13 cellular contexts compared by ENCODE assay signal in genomic region chr1:236009857-236010256, GRCh38. TPM values are rescaled to one million over a fixed set of nuclear protein-coding genes. Genes with fewer than 3 reads are reported as not detected.
DNase-seq lines count a peak whose midpoint lies in the region; ATAC-seq, FAIRE-seq and TF ChIP-seq lines count a peak whose summit lies in the region.
"Had no signal": no experiment of that assay in that cellular context is flagged by ENCODE, and none has a peak within 500 bp of the region (broad histone marks: within the 10 kb centered on the region; RNA-seq: fewer than 3 reads in every experiment).

No MANE protein-coding gene starts in this region.

- no peak overlapping the region for H4K5ac ChIP-seq in H9 (ENCODE audit: insufficient read length, low read depth, low read length)

- CTCF ChIA-PET in PC-3 (lab: Charles Lee) = no interaction called here

- H3K9me2 ChIP-seq in PC-3 (replicated peaks; ENCODE audit: low read length) = no peaks in the 10 kb centered on the region

- H3K18ac ChIP-seq in mesenchymal stem cell (ENCODE audit: low read depth in 1 of 2, low read length in 2 of 2) (no peak overlapping the region), H9 (ENCODE audit: insufficient read length, low read depth, low read length) (no peak overlapping the region)

- no peak overlapping the region for H2BK12ac ChIP-seq in mesenchymal stem cell (ENCODE audit: low read length in 2 of 2)
- no peak overlapping the region for H2BK12ac ChIP-seq in H9 (ENCODE audit: insufficient read length, low read depth, low read length)

- H3K4me1 ChIP-seq in PC-3 (ENCODE audit: insufficient read depth, low read length) (peaks cover 15% of the 10 kb centered on the region), mesenchymal stem cell (ENCODE audit: control insufficient read depth, insufficient read depth, low read depth, low read length) (no peaks in the 10 kb centered on the region), tibial artery (peaks cover 0 to 14% (median 0%) of the 10 kb centered on the region in 4 donors), H9 (ENCODE audit: insufficient read depth, low read length) (no peaks in the 10 kb centered on the region)
- H3K4me1 ChIP-seq: SJSA1 had no signal

- no peaks in the 10 kb centered on the region for H3K79me2 ChIP-seq in PC-3 (ENCODE audit: low read length)
- no peaks in the 10 kb centered on the region for H3K79me2 ChIP-seq in H9 (ENCODE audit: insufficient read depth, low read length)

- POLR2A ChIA-PET in PC-3 (lab: Charles Lee; ENCODE audit: unreplicated experiment) = no interaction called here

- no peak overlapping the region for H3K14ac ChIP-seq in mesenchymal stem cell (ENCODE audit: low read length in 2 of 2)
- no peak overlapping the region for H3K14ac ChIP-seq in H9 (ENCODE audit: insufficient read depth, low read length)

- peak; percentile 84 for DNase-seq in PC-3
- peak; percentile 68 for DNase-seq in epithelial cell of esophagus (ENCODE audit: low read depth)
- peak; percentile 80 for DNase-seq in mesenchymal stem cell
- no peak for DNase-seq in tibial artery
- DNase-seq in urothelium cell line (ENCODE audit: low spot score) = no peak
- DNase-seq in H9 = no peak
- DNase-seq in NCI-H2196 (lab: John Stamatoyannopoulos, UW; ENCODE audit: unreplicated experiment) = no peak
- DNase-seq: activated CD4-positive, alpha-beta memory T cell treated with anti-CD3 and anti-CD28 coated beads for 36 hours; activated naive CD8-positive, alpha-beta T cell treated with anti-CD3 and anti-CD28 coated beads, Interleukin-2, amount 10 ng/mL, durations not matched to agents 7 days and 5 days; NCI-H2171 treated with DMSO at 0.1 percent for 48 hours had no signal

- H3K56ac ChIP-seq in H9 (ENCODE audit: insufficient read length, low read depth, low read length) = no peak overlapping the region

- no peaks in the 10 kb centered on the region for H3K27me3 Mint-ChIP-seq in H9 (ENCODE audit: low read depth)
- H3K27me3 Mint-ChIP-seq: activated CD4-positive, alpha-beta memory T cell treated with anti-CD3 and anti-CD28 coated beads for 36 hours had no signal

- no peak overlapping the region for H3T11ph ChIP-seq in H9 (ENCODE audit: low read length)

- H2BK15ac ChIP-seq in mesenchymal stem cell (ENCODE audit: low read depth, poor library complexity, severe bottlenecking) (no peak overlapping the region), H9 (ENCODE audit: low read depth, low read length) (no peak overlapping the region)

- BruUV-seq in PC-3 (replicated peaks; lab: Mats Ljungman, UMichigan) = no TSS peak

- H4K91ac ChIP-seq in mesenchymal stem cell (ENCODE audit: low read length) (no peak overlapping the region), H9 (ENCODE audit: insufficient read length, low read depth, low read length) (no peak overlapping the region)

- H3K4ac ChIP-seq in mesenchymal stem cell (ENCODE audit: low read depth in 1 of 2, low read length in 2 of 2) (no peak overlapping the region), H9 (ENCODE audit: low read depth, low read length) (no peak overlapping the region)

- peak overlapping the region; percentile 88 for H3K27ac ChIP-seq in PC-3 (ENCODE audit: low read length)
- H3K27ac ChIP-seq in mesenchymal stem cell (ENCODE audit: low read length, poor library complexity, severe bottlenecking) = no peak overlapping the region
- H3K27ac ChIP-seq in tibial artery = peak overlapping the region; percentile 28 to 38
- no peak overlapping the region for H3K27ac ChIP-seq in H9 (ENCODE audit: insufficient read length, low read depth, low read length)
- H3K27ac ChIP-seq: SJSA1 had no signal

- no peaks in the 10 kb centered on the region for H3K36me3 ChIP-seq in PC-3 (ENCODE audit: low read depth, low read length)
- H3K36me3 ChIP-seq in mesenchymal stem cell (ENCODE audit: control insufficient read depth in 1 of 2, insufficient read depth in 2 of 2, low read depth in 1 of 2, low read length in 2 of 2) = peaks cover 3 to 52% of the 10 kb centered on the region in 2 experiments
- peaks cover 57 to 82% (median 74%) of the 10 kb centered on the region in 3 donors for H3K36me3 ChIP-seq in tibial artery

- H3F3A ChIP-seq in PC-3 (ENCODE audit: low read length, unreplicated experiment) = no peaks in the 10 kb centered on the region

- H2AFZ ChIP-seq in PC-3 (ENCODE audit: low read length) = no peak overlapping the region
- H2AFZ ChIP-seq in mesenchymal stem cell (ENCODE audit: low read depth, low read length) = no peak overlapping the region
- no peak overlapping the region for H2AFZ ChIP-seq in H9 (ENCODE audit: low read length)

- H2AK5ac ChIP-seq in mesenchymal stem cell (ENCODE audit: low read length, severe bottlenecking) (no peak overlapping the region), H9 (ENCODE audit: insufficient read length, low read length) (no peak overlapping the region)

- H3K27me3 ChIP-seq in PC-3 (ENCODE audit: low read length) (no peaks in the 10 kb centered on the region), mesenchymal stem cell (ENCODE audit: control insufficient read depth in 1 of 2, insufficient read depth in 1 of 2, low read length in 2 of 2) (no peaks in the 10 kb centered on the region), tibial artery (no peaks in the 10 kb centered on the region), H9 (ENCODE audit: insufficient read depth, low read length) (no peaks in the 10 kb centered on the region)
- H3K27me3 ChIP-seq: SJSA1 had no signal

- H3K4me2 ChIP-seq in PC-3 (ENCODE audit: low read length) (peak overlapping the region; percentile 53), mesenchymal stem cell (ENCODE audit: low read length, poor library complexity, severe bottlenecking) (no peak overlapping the region), H9 (ENCODE audit: insufficient read depth, insufficient read length, low read length) (no peak overlapping the region)

- FAIRE-seq in urothelium cell line (lab: Jason Lieb, UNC) = no peak
- FAIRE-seq: K562 had no signal

- intact Hi-C loops in PC-3 (cut with micrococcal nuclease) = no loop called here
- intact Hi-C loops in tibial artery (cut with DNase I; ENCODE audit: low total_unique reads) = no loop called here

- peaks cover 0 to 2% (median 0%) of the 10 kb centered on the region in 3 experiments; a peak in 1 of 7 replicates for H3K36me3 Mint-ChIP-seq in H9 (ENCODE audit: insufficient read depth in 1 of 3, low read depth in 3 of 3)
- H3K36me3 Mint-ChIP-seq: activated CD4-positive, alpha-beta memory T cell treated with anti-CD3 and anti-CD28 coated beads for 36 hours; activated naive CD8-positive, alpha-beta T cell treated with anti-CD3 and anti-CD28 coated beads, Interleukin-2, amount 10 ng/mL, durations not matched to agents 7 days and 5 days had no signal

- no peak overlapping the region for H2BK20ac ChIP-seq in H9 (ENCODE audit: low read depth, low read length, poor library complexity, severe bottlenecking)

- H3K9ac ChIP-seq in PC-3 (ENCODE audit: low read length) (peak overlapping the region; percentile 55), mesenchymal stem cell (ENCODE audit: low read length) (peak overlapping the region; percentile 65), H9 (ENCODE audit: extremely low read depth, insufficient read length, low read length) (no peak overlapping the region)

- H3K4me3 ChIP-seq in PC-3 (ENCODE audit: low read length) = no peak overlapping the region
- no peak overlapping the region for H3K4me3 ChIP-seq in epithelial cell of esophagus (ENCODE audit: low read length)
- peak overlapping the region in 1 of 2 experiments; percentile 48 for H3K4me3 ChIP-seq in mesenchymal stem cell (ENCODE audit: insufficient read depth in 1 of 2, low read depth in 1 of 2, low read length in 2 of 2)
- H3K4me3 ChIP-seq in tibial artery = no peak overlapping the region
- H3K4me3 ChIP-seq: K562, SJSA1 had no signal

- H4K20me1 ChIP-seq in PC-3 (ENCODE audit: low read length) (no peaks in the 10 kb centered on the region), H9 (ENCODE audit: control insufficient read depth, insufficient read depth, insufficient read length) (no peaks in the 10 kb centered on the region)

- no peaks in the 10 kb centered on the region for H3K4me1 Mint-ChIP-seq in H9

- H3K23ac ChIP-seq in mesenchymal stem cell (ENCODE audit: low read length in 2 of 2) (no peak overlapping the region), H9 (ENCODE audit: insufficient read length, low read depth, low read length) (no peak overlapping the region)

- H3K23me2 ChIP-seq in H9 (ENCODE audit: insufficient read length, low read depth, low read length, poor library complexity, severe bottlenecking) = no peaks in the 10 kb centered on the region

- H3K9me3 ChIP-seq in PC-3 (ENCODE audit: low read length) (no peaks in the 10 kb centered on the region), mesenchymal stem cell (ENCODE audit: control insufficient read depth, low read length) (no peaks in the 10 kb centered on the region), tibial artery (no peaks in the 10 kb centered on the region), H9 (ENCODE audit: control insufficient read depth, low read depth, low read length) (no peaks in the 10 kb centered on the region)
- H3K9me3 ChIP-seq: SJSA1 had no signal

- H4K8ac ChIP-seq in mesenchymal stem cell (ENCODE audit: low read length) = no peak overlapping the region
- H4K8ac ChIP-seq in H9 (replicated peaks; ENCODE audit: insufficient read length, low read depth, low read length) = no peak overlapping the region

- ATAC-seq in PC-3 (peak; percentile 91), HG03342 (IDR thresholded peaks at IDR 0.05; ENCODE audit: unreplicated experiment) (no peak)
- ATAC-seq: K562 had no signal

- no peak overlapping the region for H3K4me3 Mint-ChIP-seq in H9
- H3K4me3 Mint-ChIP-seq: activated CD4-positive, alpha-beta memory T cell treated with anti-CD3 and anti-CD28 coated beads for 36 hours; activated naive CD8-positive, alpha-beta T cell treated with anti-CD3 and anti-CD28 coated beads, Interleukin-2, amount 10 ng/mL, durations not matched to agents 7 days and 5 days had no signal

- H3K27ac Mint-ChIP-seq in H9 = no peak overlapping the region
- H3K27ac Mint-ChIP-seq: activated CD4-positive, alpha-beta memory T cell treated with anti-CD3 and anti-CD28 coated beads for 36 hours; activated naive CD8-positive, alpha-beta T cell treated with anti-CD3 and anti-CD28 coated beads, Interleukin-2, amount 10 ng/mL, durations not matched to agents 7 days and 5 days had no signal

- no peak overlapping the region for H2BK5ac ChIP-seq in mesenchymal stem cell (ENCODE audit: low read depth, low read length, poor library complexity, severe bottlenecking)
- H2BK5ac ChIP-seq in H9 (ENCODE audit: insufficient read length, low read length) = no peak overlapping the region

- TF ChIP-seq CTCF in PC-3 (conservative IDR thresholded peaks at IDR 0.05; ENCODE audit: low read depth, low read length) (no peak), epithelial cell of esophagus (IDR thresholded peaks at IDR 0.05; ENCODE audit: insufficient read depth, low read depth, low read length, missing control alignments) (no peak), tibial artery (IDR thresholded peaks at IDR 0.05) (no peak), H9 (conservative IDR thresholded peaks at IDR 0.05) (no peak)

- H2BK120ac ChIP-seq in mesenchymal stem cell (ENCODE audit: low read depth, low read length) (no peak overlapping the region), H9 (ENCODE audit: low read depth, low read length, poor library complexity, severe bottlenecking) (no peak overlapping the region)

- WGBS in mesenchymal stem cell = no CpG with 5 or more reads among the region's 2 CpGs
- WGBS in H9 (ENCODE audit: extremely low coverage, insufficient read length, low lambda C conversion rate) = no CpG with 5 or more reads among the region's 2 CpGs

- no peaks in the 10 kb centered on the region for H3K9me3 Mint-ChIP-seq in H9
- H3K9me3 Mint-ChIP-seq: activated CD4-positive, alpha-beta memory T cell treated with anti-CD3 and anti-CD28 coated beads for 36 hours; activated naive CD8-positive, alpha-beta T cell treated with anti-CD3 and anti-CD28 coated beads, Interleukin-2, amount 10 ng/mL, durations not matched to agents 7 days and 5 days had no signal

- H3K79me1 ChIP-seq in mesenchymal stem cell (replicated peaks; ENCODE audit: low read length, poor library complexity, severe bottlenecking) (no peaks in the 10 kb centered on the region), H9 (ENCODE audit: insufficient read depth, low read depth, low read length, poor library complexity, severe bottlenecking) (no peaks in the 10 kb centered on the region)

RNA-seq across cellular contexts. Expression of gene NID1, which starts 55.0 kb away (rescaled TPM):
- 11.1 and 13.1 TPM in 2 replicates for total RNA-seq in PC-3 (2014; rRNA removed)
- polyA plus RNA-seq in mesenchymal stem cell (2013, experiment 1 of 2) = 276 TPM
- polyA plus RNA-seq in mesenchymal stem cell (2013, experiment 2 of 2) = 262 TPM
- 28.2 and 28.5 TPM in 2 replicates for total RNA-seq in H9 (2021)
- polyA plus RNA-seq: K562 had no signal

Comparison
In these comparisons a context has a peak if more than half of its experiments do, and no peak if none do; other contexts are left out.
1. DNase-seq: peak in PC-3 (single experiment), epithelial cell of esophagus (single experiment) and mesenchymal stem cell (single experiment); none in tibial artery (0 of 2), urothelium cell line (single experiment), H9 (single experiment) and NCI-H2196 (single experiment).
2. H3K27ac ChIP-seq: peak in PC-3 (single experiment) and tibial artery (2 of 2); none in mesenchymal stem cell (single experiment) and H9 (single experiment).